8 cellular contexts compared by ENCODE assay signal in genomic region chr9:136882109-136882946, GRCh38. TPM values are rescaled to one million over a fixed set of nuclear protein-coding genes. Genes with fewer than 3 reads are reported as not detected.
DNase-seq lines count a peak whose midpoint lies in the region; ATAC-seq and TF ChIP-seq lines count a peak whose summit lies in the region.

No MANE protein-coding gene starts in this region.

- H2AFZ ChIP-seq in H9 (ENCODE audit: low read length): no peak overlapping the region

- no peak overlapping the region for H2AK5ac ChIP-seq in H9 (ENCODE audit: insufficient read length, low read length)

- no peaks in the 10 kb centered on the region for H3K36me3 ChIP-seq in Caco-2 (ENCODE audit: control insufficient read depth, insufficient read depth, low read length)

- CTCF ChIA-PET in Caco-2 (lab: Charles Lee): interaction anchor here (2.0 kb wide), 1 partner anchor 164 kb away, joined by 4 read pairs; the partner anchor contains the start of gene NPDC1

- H3T11ph ChIP-seq in H9 (ENCODE audit: low read length): no peak overlapping the region

- no peaks in the 10 kb centered on the region for H3K9me3 Mint-ChIP-seq in Caco-2 (ENCODE audit: unreplicated experiment)
- H3K9me3 Mint-ChIP-seq in H9: no peaks in the 10 kb centered on the region; a peak in 2 of 5 replicates

- H2BK15ac ChIP-seq in H9 (ENCODE audit: low read depth, low read length): no peak overlapping the region

- H3K23ac ChIP-seq in H9 (ENCODE audit: insufficient read length, low read depth, low read length): no peak overlapping the region

- no peak overlapping the region for H3K14ac ChIP-seq in H9 (ENCODE audit: insufficient read depth, low read length)

- no peak overlapping the region for H3K18ac ChIP-seq in H9 (ENCODE audit: insufficient read length, low read depth, low read length)

- no peaks in the 10 kb centered on the region for H4K20me1 ChIP-seq in H9 (ENCODE audit: control insufficient read depth, insufficient read depth, insufficient read length)

- H3K79me1 ChIP-seq in H9 (ENCODE audit: insufficient read depth, low read depth, low read length, poor library complexity, severe bottlenecking): no peaks in the 10 kb centered on the region

- H3K4me1 ChIP-seq in Caco-2 (peaks cover 26% of the 10 kb centered on the region), H9 (ENCODE audit: insufficient read depth, low read length) (no peaks in the 10 kb centered on the region)

- H3K56ac ChIP-seq in H9 (ENCODE audit: insufficient read length, low read depth, low read length): no peak overlapping the region

- H3K4me2 ChIP-seq in H9 (ENCODE audit: insufficient read depth, insufficient read length, low read length): no peak overlapping the region

- no peak overlapping the region for H2BK120ac ChIP-seq in H9 (ENCODE audit: low read depth, low read length, poor library complexity, severe bottlenecking)

- ATAC-seq in left lobe of liver: peak; percentile 53
- ATAC-seq in GM19467 (IDR thresholded peaks at IDR 0.05; ENCODE audit: unreplicated experiment): no peak

- H3K27ac Mint-ChIP-seq in Caco-2 (ENCODE audit: unreplicated experiment) (no peak overlapping the region), H9 (no peak overlapping the region)

- H3K4ac ChIP-seq in H9 (ENCODE audit: low read depth, low read length): no peak overlapping the region

- no peak for TF ChIP-seq CTCF in Caco-2 (IDR thresholded peaks at IDR 0.05; ENCODE audit: insufficient read depth in 1 of 2, low read depth in 1 of 2, low read length in 1 of 2, severe bottlenecking in 1 of 2, unreplicated experiment in 1 of 2)
- TF ChIP-seq CTCF in H9 (conservative IDR thresholded peaks at IDR 0.05): no peak

- DNase-seq in Caco-2 (peak; percentile 67 to 82), H9 (peak; percentile 62), T follicular helper cell (ENCODE audit: low read depth) (peak; percentile 79), left lobe of liver (ENCODE audit: low spot score) (peak; percentile 82), amniotic stem cell (lab: John Stamatoyannopoulos, UW) (no peak)
- peak; percentile 84 for DNase-seq in activated naive CD8-positive, alpha-beta T cell treated with anti-CD3 and anti-CD28 coated beads, Interleukin-2, amount 50 U/mL, for 16 hours (ENCODE audit: low read depth, low spot score)
- peak; percentile 81 to 86 for DNase-seq in stimulated activated CD8-positive, alpha-beta memory T cell treated with anti-CD3 and anti-CD28 coated beads, Interleukin-2, amount 100 ng/mL, for 1 hour (ENCODE audit: low read depth in 2 of 2)

- no TSS peak for BruUV-seq in Caco-2 (replicated peaks; lab: Mats Ljungman, UMichigan)

- H4K8ac ChIP-seq in H9 (replicated peaks; ENCODE audit: insufficient read length, low read depth, low read length): no peak overlapping the region

- H3K36me3 Mint-ChIP-seq in Caco-2 (ENCODE audit: insufficient read depth, unreplicated experiment) (no peaks in the 10 kb centered on the region), H9 (ENCODE audit: insufficient read depth in 1 of 3, low read depth in 3 of 3) (no peaks in the 10 kb centered on the region; a peak in 2 of 7 replicates)

- no peak overlapping the region for H4K5ac ChIP-seq in H9 (ENCODE audit: insufficient read length, low read depth, low read length)

- POLR2A ChIA-PET in Caco-2 (lab: Charles Lee): interaction anchor here (0.6 to 1.4 kb wide), 2 partner anchors 16 to 31 kb away, joined by 3 to 5 read pairs; partner anchors contain the start of gene EDF1

- H3K27me3 ChIP-seq in Caco-2 (replicated peaks; ENCODE audit: control insufficient read depth, insufficient read depth, low read length) (no peaks in the 10 kb centered on the region), H9 (ENCODE audit: insufficient read depth, low read length) (no peaks in the 10 kb centered on the region)

- no peak overlapping the region for H3K27ac ChIP-seq in H9 (ENCODE audit: insufficient read length, low read depth, low read length)

- H3K23me2 ChIP-seq in H9 (ENCODE audit: insufficient read length, low read depth, low read length, poor library complexity, severe bottlenecking): peaks cover 4% of the 10 kb centered on the region

- no CpG with 5 or more reads among the region's 19 CpGs for WGBS in H9 (ENCODE audit: extremely low coverage, insufficient read length, low lambda C conversion rate)

- H3K4me3 Mint-ChIP-seq in Caco-2 (ENCODE audit: unreplicated experiment) (peak overlapping the region; percentile 13), H9 (no peak overlapping the region)

- H3K4me3 ChIP-seq in Caco-2 (ENCODE audit: low read depth, low read length): no peak overlapping the region; the same call in 1 of the 2 replicates

- intact Hi-C loops in Caco-2 (cut with micrococcal nuclease; ENCODE audit: unreplicated experiment): no loop called here

- H3K27me3 Mint-ChIP-seq in Caco-2 (ENCODE audit: insufficient read depth, unreplicated experiment) (no peaks in the 10 kb centered on the region), H9 (ENCODE audit: low read depth) (peaks cover 11% of the 10 kb centered on the region)

- H2BK5ac ChIP-seq in H9 (ENCODE audit: insufficient read length, low read length): no peak overlapping the region

- no peak overlapping the region for H2BK20ac ChIP-seq in H9 (ENCODE audit: low read depth, low read length, poor library complexity, severe bottlenecking)

- no peaks in the 10 kb centered on the region for H3K9me3 ChIP-seq in Caco-2
- no peaks in the 10 kb centered on the region for H3K9me3 ChIP-seq in H9 (ENCODE audit: control insufficient read depth, low read depth, low read length)

- no peaks in the 10 kb centered on the region; the same call in 1 of the 2 replicates for H3K79me2 ChIP-seq in H9 (ENCODE audit: insufficient read depth, low read length)

- H3K9ac ChIP-seq in H9 (ENCODE audit: extremely low read depth, insufficient read length, low read length): no peak overlapping the region

- no peak overlapping the region for H2BK12ac ChIP-seq in H9 (ENCODE audit: insufficient read length, low read depth, low read length)

- H3K4me1 Mint-ChIP-seq in Caco-2 (ENCODE audit: low read depth, unreplicated experiment) (no peaks in the 10 kb centered on the region), H9 (peaks cover 9 to 10% of the 10 kb centered on the region in 2 experiments)

- no peak overlapping the region for H4K91ac ChIP-seq in H9 (ENCODE audit: insufficient read length, low read depth, low read length)

RNA-seq across cellular contexts. Expression of gene TRAF2, which starts 4.0 kb away (rescaled TPM):
- total RNA-seq in Caco-2 (2022) (41.7 and 50.0 TPM in 2 replicates), H9 (2021) (48.8 and 49.2 TPM in 2 replicates), left lobe of liver (7.4 TPM)

RNA-seq across cellular contexts. Expression of gene EDF1, which starts 16.2 kb away (rescaled TPM):
- 429 and 476 TPM in 2 replicates for total RNA-seq in Caco-2 (2022)
- total RNA-seq in H9 (2021): 318 and 328 TPM in 2 replicates
- total RNA-seq in left lobe of liver: 232 TPM

RNA-seq across cellular contexts. Expression of gene MAMDC4, which starts 30.2 kb away (rescaled TPM):
- total RNA-seq in Caco-2 (2022): 8.8 and 10.8 TPM in 2 replicates
- total RNA-seq in H9 (2021): 6.9 and 9.2 TPM in 2 replicates
- total RNA-seq in left lobe of liver: 28.6 TPM

RNA-seq across cellular contexts. Expression of gene PHPT1, which starts 33.1 kb away (rescaled TPM):
- 103 and 105 TPM in 2 replicates for total RNA-seq in Caco-2 (2022)
- total RNA-seq in H9 (2021): 161 and 175 TPM in 2 replicates
- total RNA-seq in left lobe of liver: 58.2 TPM

RNA-seq across cellular contexts. Expression of gene AJM1, which starts 40.0 kb away (rescaled TPM):
- total RNA-seq in Caco-2 (2022) (3.6 and 4.2 TPM in 2 replicates), H9 (2021) (1.8 and 2.3 TPM in 2 replicates), left lobe of liver (4.1 TPM)
